ENCODE assay signal across 8 cellular contexts in the genomic region with DNA sequence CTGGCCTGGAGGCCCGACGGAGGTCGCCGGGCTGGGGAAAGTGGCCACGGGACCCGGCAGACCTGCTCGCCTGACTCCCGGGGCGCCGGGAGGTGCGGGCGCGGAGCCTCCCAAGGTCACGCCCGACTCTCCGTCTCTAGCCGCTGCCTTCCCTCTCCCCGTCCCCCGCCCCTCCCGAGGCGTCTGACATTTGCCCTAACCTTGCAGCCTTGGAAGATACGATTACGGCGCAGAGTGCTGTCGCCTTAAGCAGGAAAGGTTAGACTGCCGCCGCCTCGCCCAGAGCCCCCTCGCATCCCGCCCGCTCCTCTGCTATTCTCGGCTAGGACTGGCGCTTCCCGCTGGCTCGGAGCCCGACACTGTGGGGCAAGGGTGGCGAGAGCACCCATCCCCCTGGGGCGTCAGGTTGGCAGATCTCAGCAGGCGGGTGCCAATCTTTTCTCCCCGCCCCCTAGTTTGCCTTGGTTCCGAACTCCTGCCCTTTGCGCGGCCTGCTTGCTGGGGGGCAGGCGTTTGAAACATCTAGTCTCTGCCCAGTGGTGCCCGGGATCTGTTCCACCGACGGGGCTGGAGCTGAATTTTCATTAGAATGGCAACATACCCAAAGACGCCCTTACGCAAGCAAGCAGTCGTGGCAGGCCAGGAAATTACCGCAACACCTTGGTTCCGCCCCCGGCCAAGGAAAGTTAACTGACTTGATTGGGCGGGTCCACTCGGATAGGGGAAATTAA. TPM values are rescaled to one million over a fixed set of nuclear protein-coding genes. Genes with fewer than 3 reads are reported as not detected.
DNase-seq lines count a peak whose midpoint lies in the region; ATAC-seq and TF ChIP-seq lines count a peak whose summit lies in the region.

No MANE protein-coding gene starts in this region.

- H3K27me3 ChIP-seq in hepatocyte (no peaks in the 10 kb centered on the region), sigmoid colon (no peaks in the 10 kb centered on the region)

- H2AFZ ChIP-seq in hepatocyte: peak overlapping the region; percentile 99

- H4K20me1 ChIP-seq in hepatocyte (ENCODE audit: insufficient read depth, poor library complexity, severe bottlenecking): no peaks in the 10 kb centered on the region

- peak; percentile 42 for ATAC-seq in GM21737 (IDR thresholded peaks at IDR 0.05; ENCODE audit: unreplicated experiment)

- TF ChIP-seq CTCF in hepatocyte (IDR thresholded peaks at IDR 0.05; ENCODE audit: poor library complexity): no peak
- no peak for TF ChIP-seq CTCF in sigmoid colon (IDR thresholded peaks at IDR 0.05)

- peak in 1 of 2 donors; percentile 18 for TF ChIP-seq POLR2A in sigmoid colon (IDR thresholded peaks at IDR 0.05)

- no peak for TF ChIP-seq EP300 in sigmoid colon (IDR thresholded peaks at IDR 0.05)

- H3K27ac ChIP-seq in hepatocyte (peak overlapping the region; percentile 95), sigmoid colon (peak overlapping the region; percentile 87 to 96 (median 91))

- H3K4me1 ChIP-seq in hepatocyte (ENCODE audit: insufficient read depth): peaks cover 3% of the 10 kb centered on the region
- peaks cover 0 to 22% (median 14%) of the 10 kb centered on the region in 4 donors for H3K4me1 ChIP-seq in sigmoid colon

- H3K79me2 ChIP-seq in hepatocyte: peaks cover 20% of the 10 kb centered on the region

- intact Hi-C loops in sigmoid colon (cut with DNase I): no loop called here

- 4% methylated on average over 47 of the region's 55 CpGs for WGBS in hepatocyte (ENCODE audit: low lambda C conversion rate, missing lambda C conversion rate)
- WGBS in sigmoid colon, 2 donors: 1 to 3% methylated on average over 55 of the region's 55 CpGs

- peak; percentile 78 for DNase-seq in ELF-1 (ENCODE audit: low read depth, low spot score)
- DNase-seq in Jurkat, Clone E6-1 (ENCODE audit: low read depth, low spot score): peak; percentile 58
- peak; percentile 64 for DNase-seq in T follicular helper cell (ENCODE audit: low read depth)
- peak; percentile 88 for DNase-seq in amniotic epithelial cell (ENCODE audit: low read depth)
- DNase-seq in hepatocyte (ENCODE audit: low spot score): peak; percentile 74
- DNase-seq in sigmoid colon: peak; percentile 80
- DNase-seq in epidermal melanocyte (ENCODE audit: insufficient read length, low spot score): no peak

- H3K36me3 ChIP-seq in hepatocyte (replicated peaks; ENCODE audit: insufficient read depth, low read depth) (no peaks in the 10 kb centered on the region), sigmoid colon (no peaks in the 10 kb centered on the region)

- peak overlapping the region; percentile 83 for H3K4me2 ChIP-seq in hepatocyte

- peak overlapping the region; percentile 79 for H3K4me3 ChIP-seq in Jurkat, Clone E6-1 (ENCODE audit: low read length)
- H3K4me3 ChIP-seq in hepatocyte (peak overlapping the region; percentile 79), sigmoid colon (peak overlapping the region; percentile 63 to 98 (median 77))

- H3K9me2 ChIP-seq in hepatocyte (replicated peaks; ENCODE audit: insufficient read depth): no peaks in the 10 kb centered on the region

- H3K9me3 ChIP-seq in hepatocyte (ENCODE audit: low read depth): no peaks in the 10 kb centered on the region
- no peaks in the 10 kb centered on the region for H3K9me3 ChIP-seq in sigmoid colon

RNA-seq across cellular contexts. Expression of gene PGM1, which starts 0.8 kb away (rescaled TPM):
- polyA plus RNA-seq in Jurkat, Clone E6-1 (2012; ENCODE audit: insufficient read depth, insufficient read length): 54.0 TPM
- total RNA-seq in hepatocyte: 76.1 and 88.9 TPM in 2 replicates
- polyA plus RNA-seq in hepatocyte: 71.2 and 85.0 TPM in 2 replicates
- total RNA-seq in sigmoid colon: 10 to 100 TPM; 53.3 to 59.6 (median 55.9) TPM
- polyA plus RNA-seq in sigmoid colon: 10 to 100 TPM; 36.1 to 59.0 (median 53.5) TPM
